ENCODE assay signal across 28 cellular contexts in the genomic region with DNA sequence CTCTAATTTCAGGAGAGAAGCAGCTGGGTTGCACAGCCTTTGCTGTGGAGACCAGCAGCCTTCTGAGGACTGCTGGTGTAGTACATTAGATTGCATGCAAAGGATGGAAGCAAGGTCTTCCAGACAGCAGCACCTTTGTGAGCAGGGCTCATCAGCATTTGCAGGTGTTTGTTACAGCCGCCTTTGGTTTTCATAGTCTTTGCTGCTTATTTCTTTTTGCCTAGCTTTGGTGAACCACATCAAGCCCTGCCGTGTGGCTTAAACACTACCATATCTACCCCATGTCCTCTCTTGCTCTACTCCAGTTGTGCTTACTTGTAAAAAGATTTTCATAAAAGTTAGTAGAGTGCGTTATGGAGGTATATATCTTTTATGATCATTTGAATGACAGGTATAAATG.
"Had no signal": no experiment of that assay in that cellular context is flagged by ENCODE, and none has a peak within 500 bp of the region (broad histone marks: within the 10 kb centered on the region; RNA-seq: fewer than 3 reads in every experiment).

No MANE protein-coding gene starts in this region.

- H3K27ac ChIP-seq: left lung, lower lobe of right lung, neural progenitor cell, neutrophil, parathyroid adenoma, psoas muscle, right lobe of liver, tibial nerve, uterus had no signal

- H3K4me3 ChIP-seq: left lung, lower lobe of right lung, neural progenitor cell, psoas muscle, right lobe of liver, smooth muscle cell, tibial nerve, uterus had no signal

- H3K27me3 ChIP-seq: left lung, neural progenitor cell, neutrophil, right lobe of liver, tibial nerve, uterus had no signal

- ATAC-seq: left colon; left lung; lower lobe of right lung; natural killer cell; psoas muscle; right lobe of liver; stimulated activated memory B cell treated with anti-CD40 and anti-IgM and Interleukin-4, amounts not matched to agents 10 μg/mL and 1 μg/mL and 100 μg/mL, for 72 hours; stimulated activated naive CD8-positive, alpha-beta T cell treated with anti-CD3 and anti-CD28 coated beads, Interleukin-15, amount 100 ng/mL, for 72 hours had no signal

- H3K27me3 Mint-ChIP-seq: stimulated activated memory B cell treated with anti-CD40 and anti-IgM and Interleukin-4, amounts not matched to agents 10 μg/mL and 1 μg/mL and 100 μg/mL, for 72 hours; stimulated activated naive CD8-positive, alpha-beta T cell treated with anti-CD3 and anti-CD28 coated beads, Interleukin-15, amount 100 ng/mL, for 72 hours; type B pancreatic cell had no signal

- H3K27ac Mint-ChIP-seq: immature natural killer cell; natural killer cell; nephron progenitor cell; neural progenitor cell; stimulated activated naive CD8-positive, alpha-beta T cell treated with anti-CD3 and anti-CD28 coated beads, Interleukin-15, amount 100 ng/mL, for 72 hours; type B pancreatic cell had no signal

- H3K4me3 Mint-ChIP-seq: immature natural killer cell; natural killer cell; nephron progenitor cell; neural progenitor cell; stimulated activated memory B cell treated with anti-CD40 and anti-IgM and Interleukin-4, amounts not matched to agents 10 μg/mL and 1 μg/mL and 100 μg/mL, for 72 hours; stimulated activated naive CD8-positive, alpha-beta T cell treated with anti-CD3 and anti-CD28 coated beads, Interleukin-15, amount 100 ng/mL, for 72 hours; type B pancreatic cell had no signal

- DNase-seq: hypothalamus; immature natural killer cell; kidney; left colon; left lung; lower lobe of right lung; mammary epithelial cell; mesenchymal stem cell; natural killer cell; nephron progenitor cell; occipital lobe; psoas muscle; right lobe of liver; stimulated activated CD4-positive, alpha-beta T cell treated with anti-CD3 and anti-CD28 coated beads, Interleukin-1b, Interleukin-23, amount 100 ng/mL, for 48 hours; stimulated activated CD4-positive, alpha-beta T cell treated with anti-CD3 and anti-CD28 coated beads, Interleukin-2, amount 100 ng/mL, for 48 hours; stimulated activated CD4-positive, alpha-beta T cell treated with anti-CD3 and anti-CD28 coated beads, Interleukin-4, amount 100 ng/mL, for 4 hours; stimulated activated CD8-positive, alpha-beta memory T cell treated with anti-CD3 and anti-CD28 coated beads, Interleukin-4, amount 100 ng/mL, for 48 hours; stimulated activated naive CD4-positive, alpha-beta T cell treated with Interleukin-2 at 50 U/mL for 16 hours; stimulated activated naive CD8-positive, alpha-beta T cell treated with anti-CD3 and anti-CD28 coated beads, Interleukin-15, amount 100 ng/mL, for 72 hours; substantia nigra; uterus had no signal

- H3K4me1 ChIP-seq: left lung, lower lobe of right lung, parathyroid adenoma, psoas muscle, right lobe of liver, tibial nerve, uterus had no signal

- H3K36me3 Mint-ChIP-seq: natural killer cell had no signal

- H3K4me1 Mint-ChIP-seq: immature natural killer cell; natural killer cell; neural progenitor cell; stimulated activated naive CD8-positive, alpha-beta T cell treated with anti-CD3 and anti-CD28 coated beads, Interleukin-15, amount 100 ng/mL, for 72 hours had no signal

- H3K9me3 Mint-ChIP-seq: immature natural killer cell; natural killer cell; neural progenitor cell; stimulated activated memory B cell treated with anti-CD40 and anti-IgM and Interleukin-4, amounts not matched to agents 10 μg/mL and 1 μg/mL and 100 μg/mL, for 72 hours; stimulated activated naive CD8-positive, alpha-beta T cell treated with anti-CD3 and anti-CD28 coated beads, Interleukin-15, amount 100 ng/mL, for 72 hours had no signal

- H3K9me3 ChIP-seq: left lung, lower lobe of right lung, neutrophil, psoas muscle, right lobe of liver, tibial nerve, uterus had no signal
